Comparison of ENCODE assay signal across 4 cellular contexts in genomic region chr13:44943411-44943810, GRCh38. TPM values are rescaled to one million over a fixed set of nuclear protein-coding genes. Genes with fewer than 3 reads are reported as not detected.
DNase-seq lines count a peak whose midpoint lies in the region; FAIRE-seq and TF ChIP-seq lines count a peak whose summit lies in the region.
"Not testable (repeated sequence)": the region's sequence is repeated elsewhere in the genome, so short reads cannot be mapped to it uniquely, and the experiment has no call there.

No MANE protein-coding gene starts in this region.

- TF ChIP-seq CTCF in astrocyte (IDR thresholded peaks at IDR 0.05; ENCODE audit: insufficient read depth, low read depth, low read length); kidney (IDR thresholded peaks at IDR 0.05; ENCODE audit: borderline replicate concordance, extremely low read depth, insufficient read depth); thyroid gland (IDR thresholded peaks at IDR 0.05): not testable (repeated sequence)

- not testable (repeated sequence) for H4K20me1 ChIP-seq in astrocyte (ENCODE audit: insufficient read depth, low read length)

- H3K79me2 ChIP-seq in astrocyte (ENCODE audit: insufficient read depth, low read length): not testable (repeated sequence)

- H3K36me3 ChIP-seq in astrocyte (ENCODE audit: insufficient read depth, low read length); kidney (ENCODE audit: control insufficient read depth in 1 of 2, insufficient read depth in 2 of 2, low read length in 2 of 2); thyroid gland: not testable (repeated sequence)

- FAIRE-seq in astrocyte (lab: Jason Lieb, UNC) (peak; percentile 52), endometrium (lab: Jason Lieb, UNC) (peak; percentile 41), kidney (lab: Jason Lieb, UNC) (peak; percentile 55)

- H3K27me3 ChIP-seq in astrocyte (ENCODE audit: insufficient read depth, low read length); thyroid gland: not testable (repeated sequence)

- not testable (repeated sequence) for H3K9me3 Mint-ChIP-seq in astrocyte (ENCODE audit: unreplicated experiment)

- H3K4me1 Mint-ChIP-seq in astrocyte (ENCODE audit: low read depth, unreplicated experiment): not testable (repeated sequence)

- H2AFZ ChIP-seq in astrocyte (ENCODE audit: low read depth, low read length): not testable (repeated sequence)

- not testable (repeated sequence) for H3K4me2 ChIP-seq in astrocyte (ENCODE audit: low read length)

- H3K27ac Mint-ChIP-seq in astrocyte (ENCODE audit: unreplicated experiment): not testable (repeated sequence)

- not testable (repeated sequence) for H3K4me3 Mint-ChIP-seq in astrocyte (ENCODE audit: unreplicated experiment)

- H3K4me1 ChIP-seq in astrocyte (ENCODE audit: insufficient read depth, low read length); kidney (ENCODE audit: control insufficient read depth in 1 of 2, insufficient read depth in 1 of 2, low read depth in 1 of 2, low read length in 2 of 2): not testable (repeated sequence)
- H3K4me1 ChIP-seq in thyroid gland: peaks cover 4 to 15% of the 10 kb centered on the region in 2 donors

- intact Hi-C loops in kidney (cut with DNase I); thyroid gland (cut with DNase I): not testable (repeated sequence)

- H3K27me3 Mint-ChIP-seq in astrocyte (ENCODE audit: low read depth, unreplicated experiment): not testable (repeated sequence)

- H3K9ac ChIP-seq in astrocyte (ENCODE audit: low read length); kidney (ENCODE audit: low read length in 2 of 2): not testable (repeated sequence)

- not testable (repeated sequence) for TF ChIP-seq POLR2A in thyroid gland (IDR thresholded peaks at IDR 0.05)

- H3K4me3 ChIP-seq in astrocyte (ENCODE audit: insufficient read depth, low read depth, low read length); kidney (ENCODE audit: low read length in 2 of 2); thyroid gland (replicated peaks in 1 of 3): not testable (repeated sequence)

- not testable (repeated sequence) for H3K9me3 ChIP-seq in astrocyte (ENCODE audit: insufficient read depth, low read depth, low read length); kidney (ENCODE audit: control insufficient read depth in 1 of 2, low read length in 2 of 2); thyroid gland

- not testable (repeated sequence) for H3K27ac ChIP-seq in astrocyte (ENCODE audit: low read depth, low read length); kidney (ENCODE audit: low read depth in 2 of 2, low read length in 2 of 2)
- H3K27ac ChIP-seq in thyroid gland: peak overlapping the region; percentile 11 to 52 (median 15)

- DNase-seq in astrocyte (ENCODE audit: low read depth); kidney; thyroid gland: not testable (repeated sequence)

- WGBS in thyroid gland, 2 donors: 23 to 26% methylated on average over 4 of the region's 4 CpGs

- not testable (repeated sequence) for H3K36me3 Mint-ChIP-seq in astrocyte (ENCODE audit: low read depth, unreplicated experiment)

RNA-seq across cellular contexts. Expression of gene NUFIP1, which starts 45.9 kb away (rescaled TPM):
- total RNA-seq in astrocyte: 7.0 and 7.6 TPM in 2 replicates
- total RNA-seq in kidney: 5.5 TPM
- polyA plus RNA-seq in kidney (ENCODE audit: insufficient read depth, low read depth, low replicate concordance): 3.4 TPM
- total RNA-seq in thyroid gland: 1 to 10 TPM; 3.2 to 4.3 (median 3.5) TPM

RNA-seq across cellular contexts. Expression of gene GPALPP1, which starts 45.9 kb away (rescaled TPM):
- 18.5 and 22.2 TPM in 2 replicates for total RNA-seq in astrocyte
- total RNA-seq in kidney: 25.1 TPM
- 9.2 TPM for polyA plus RNA-seq in kidney (ENCODE audit: insufficient read depth, low read depth, low replicate concordance)
- 10 to 100 TPM; 30.1 to 44.4 (median 35.2) TPM for total RNA-seq in thyroid gland
